ENCODE assay signal across 13 cellular contexts in the genomic region with DNA sequence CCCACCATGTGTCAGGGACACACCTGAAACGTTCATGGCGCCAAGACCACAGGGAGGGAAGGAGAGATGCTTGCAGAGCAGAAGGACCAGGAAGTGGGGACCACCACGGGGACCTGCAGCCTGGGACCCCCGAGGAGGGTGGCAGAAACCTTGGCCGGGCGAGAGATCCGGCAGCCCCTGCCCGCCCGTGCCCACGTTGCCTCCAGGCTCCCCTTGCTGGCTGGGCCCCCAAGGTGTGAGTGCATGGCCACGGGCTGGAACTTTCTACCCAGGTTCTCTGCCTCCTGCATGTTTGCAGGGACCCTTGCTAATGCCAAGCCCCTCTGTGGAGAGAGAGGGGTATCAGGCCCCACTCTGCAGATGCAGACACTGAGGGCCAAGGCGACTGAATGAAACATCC. TPM values are rescaled to one million over a fixed set of nuclear protein-coding genes. Genes with fewer than 3 reads are reported as not detected.
DNase-seq lines count a peak whose midpoint lies in the region; ATAC-seq and TF ChIP-seq lines count a peak whose summit lies in the region.
"Had no signal": no experiment of that assay in that cellular context is flagged by ENCODE, and none has a peak within 500 bp of the region (broad histone marks: within the 10 kb centered on the region; RNA-seq: fewer than 3 reads in every experiment).

No MANE protein-coding gene starts in this region.

- no peak overlapping the region for H2BK5ac ChIP-seq in mesenchymal stem cell (ENCODE audit: low read depth, low read length, poor library complexity, severe bottlenecking)

- H4K91ac ChIP-seq in mesenchymal stem cell (ENCODE audit: low read length): no peak overlapping the region

- H3K4me1 ChIP-seq in cardiac muscle cell (ENCODE audit: low read depth): peaks cover 28% of the 10 kb centered on the region
- H3K4me1 ChIP-seq in breast epithelium: no peaks in the 10 kb centered on the region
- peaks cover 25% of the 10 kb centered on the region for H3K4me1 ChIP-seq in mesenchymal stem cell (ENCODE audit: control insufficient read depth, insufficient read depth, low read depth, low read length)
- H3K4me1 ChIP-seq in tibial artery: peaks cover 0 to 21% (median 10%) of the 10 kb centered on the region in 4 donors

- H3K79me1 ChIP-seq in mesenchymal stem cell (replicated peaks; ENCODE audit: low read length, poor library complexity, severe bottlenecking): peaks cover 5% of the 10 kb centered on the region

- no peak overlapping the region for H2BK12ac ChIP-seq in mesenchymal stem cell (ENCODE audit: low read length in 2 of 2)

- no peak overlapping the region for H2BK15ac ChIP-seq in mesenchymal stem cell (ENCODE audit: low read depth, poor library complexity, severe bottlenecking)

- no peak for TF ChIP-seq CTCF in cardiac muscle cell (IDR thresholded peaks at IDR 0.05; ENCODE audit: low read depth, low read length)
- no peak for TF ChIP-seq CTCF in breast epithelium (IDR thresholded peaks at IDR 0.05)
- no peak for TF ChIP-seq CTCF in tibial artery (IDR thresholded peaks at IDR 0.05)

- H3K27ac ChIP-seq in cardiac muscle cell (peak overlapping the region; percentile 94), breast epithelium (peak overlapping the region; percentile 48 to 68), mesenchymal stem cell (ENCODE audit: low read length, poor library complexity, severe bottlenecking) (no peak overlapping the region), tibial artery (no peak overlapping the region)
- H3K27ac ChIP-seq: BLaER1 treated with 17β-estradiol and CSF1 and Interleukin-3, amounts not matched to agents 10 nM and 100 nM; KMS-11 had no signal

- peak overlapping the region; percentile 65 for H3K9ac ChIP-seq in mesenchymal stem cell (ENCODE audit: low read length)
- H3K9ac ChIP-seq: BLaER1 treated with 17β-estradiol and CSF1 and Interleukin-3, amounts not matched to agents 10 nM and 100 nM; KMS-11 had no signal

- H3K9me3 ChIP-seq in cardiac muscle cell (ENCODE audit: low read depth): no peaks in the 10 kb centered on the region
- no peaks in the 10 kb centered on the region for H3K9me3 ChIP-seq in breast epithelium
- H3K9me3 ChIP-seq in mesenchymal stem cell (ENCODE audit: control insufficient read depth, low read length): no peaks in the 10 kb centered on the region
- H3K9me3 ChIP-seq in tibial artery: no peaks in the 10 kb centered on the region
- H3K9me3 ChIP-seq: BLaER1 treated with 17β-estradiol and CSF1 and Interleukin-3, amounts not matched to agents 10 nM and 100 nM had no signal

- no peak overlapping the region for H3K4me3 ChIP-seq in cardiac muscle cell
- peak overlapping the region in 2 of 3 donors; percentile 32 to 48 for H3K4me3 ChIP-seq in breast epithelium
- H3K4me3 ChIP-seq in mesenchymal stem cell (ENCODE audit: insufficient read depth in 1 of 2, low read depth in 1 of 2, low read length in 2 of 2): no peak overlapping the region
- peak overlapping the region; percentile 20 to 22 for H3K4me3 ChIP-seq in tibial artery
- H3K4me3 ChIP-seq: BLaER1 treated with 17β-estradiol and CSF1 and Interleukin-3, amounts not matched to agents 10 nM and 100 nM had no signal

- ATAC-seq in Right ventricle myocardium inferior (no peak), GM19397 (IDR thresholded peaks at IDR 0.05; ENCODE audit: unreplicated experiment) (no peak), GM21619 (IDR thresholded peaks at IDR 0.05; ENCODE audit: unreplicated experiment) (no peak)

- H3K27me3 ChIP-seq in cardiac muscle cell (no peaks in the 10 kb centered on the region), breast epithelium (no peaks in the 10 kb centered on the region), mesenchymal stem cell (ENCODE audit: control insufficient read depth in 1 of 2, insufficient read depth in 1 of 2, low read length in 2 of 2) (peaks cover 0 to 5% of the 10 kb centered on the region in 2 experiments), tibial artery (no peaks in the 10 kb centered on the region)
- H3K27me3 ChIP-seq: BLaER1 treated with 17β-estradiol and CSF1 and Interleukin-3, amounts not matched to agents 10 nM and 100 nM had no signal

- 81% methylated on average over 8 of the region's 12 CpGs for WGBS in mesenchymal stem cell

- intact Hi-C loops in Right ventricle myocardium inferior (cut with DNase I): no loop called here
- intact Hi-C loops in breast epithelium (cut with DNase I; ENCODE audit: low total_unique reads): no loop called here
- intact Hi-C loops in tibial artery (cut with DNase I; ENCODE audit: low total_unique reads): loop anchor here (10.0 kb wide), 2 partner anchors 48 to 188 kb away; no protein-coding TSS in a partner anchor

- no peak overlapping the region for H3K4ac ChIP-seq in mesenchymal stem cell (ENCODE audit: low read depth in 1 of 2, low read length in 2 of 2)

- DNase-seq in cardiac muscle cell (ENCODE audit: low read depth in 1 of 2, low spot score in 1 of 2) (no peak), Right ventricle myocardium inferior (ENCODE audit: missing footprints) (no peak), breast epithelium (ENCODE audit: low spot score in 2 of 2) (peak in 1 of 2 donors; percentile 15), mesenchymal stem cell (no peak), tibial artery (peak in 1 of 2 donors; percentile 66), NCI-H2196 (lab: John Stamatoyannopoulos, UW; ENCODE audit: unreplicated experiment) (no peak)
- DNase-seq: kidney glomerular epithelial cell, NCI-H2081 treated with DMSO at 0.1 percent for 48 hours had no signal

- H2BK120ac ChIP-seq in mesenchymal stem cell (ENCODE audit: low read depth, low read length): no peak overlapping the region

- H2AK5ac ChIP-seq in mesenchymal stem cell (ENCODE audit: low read length, severe bottlenecking): no peak overlapping the region

- H4K8ac ChIP-seq in mesenchymal stem cell (ENCODE audit: low read length): peak overlapping the region; percentile 59

- no peaks in the 10 kb centered on the region for H3K36me3 ChIP-seq in cardiac muscle cell
- H3K36me3 ChIP-seq in breast epithelium: no peaks in the 10 kb centered on the region
- H3K36me3 ChIP-seq in mesenchymal stem cell (ENCODE audit: control insufficient read depth in 1 of 2, insufficient read depth in 2 of 2, low read depth in 1 of 2, low read length in 2 of 2): peaks cover 0 to 35% of the 10 kb centered on the region in 2 experiments
- H3K36me3 ChIP-seq in tibial artery: no peaks in the 10 kb centered on the region
- H3K36me3 ChIP-seq: BLaER1 treated with 17β-estradiol and CSF1 and Interleukin-3, amounts not matched to agents 10 nM and 100 nM; WERI-Rb-1 had no signal

- no peak overlapping the region for H2AFZ ChIP-seq in mesenchymal stem cell (ENCODE audit: low read depth, low read length)

- no peak overlapping the region for H3K23ac ChIP-seq in mesenchymal stem cell (ENCODE audit: low read length in 2 of 2)

- H3K14ac ChIP-seq in mesenchymal stem cell (ENCODE audit: low read length in 2 of 2): no peak overlapping the region

- H3K4me2 ChIP-seq in mesenchymal stem cell (ENCODE audit: low read length, poor library complexity, severe bottlenecking): no peak overlapping the region
- H3K4me2 ChIP-seq: BLaER1 treated with 17β-estradiol and CSF1 and Interleukin-3, amounts not matched to agents 10 nM and 100 nM; KMS-11 had no signal

- no peak overlapping the region for H3K18ac ChIP-seq in mesenchymal stem cell (ENCODE audit: low read depth in 1 of 2, low read length in 2 of 2)

- TF ChIP-seq POLR2A in breast epithelium (IDR thresholded peaks at IDR 0.05): no peak

RNA-seq across cellular contexts. Expression of gene USP22, which starts 50.4 kb away (rescaled TPM):
- total RNA-seq in cardiac muscle cell: 256 and 280 TPM in 2 replicates
- polyA plus RNA-seq in cardiac muscle cell: 153 and 182 TPM in 2 replicates
- total RNA-seq in Right ventricle myocardium inferior: 146 TPM
- total RNA-seq in breast epithelium: 100 to 1,000 TPM; 115 to 156 (median 139) TPM
- 105 TPM for polyA plus RNA-seq in mesenchymal stem cell (2013, experiment 1 of 2)
- 108 TPM for polyA plus RNA-seq in mesenchymal stem cell (2013, experiment 2 of 2)

Comparison
In these comparisons a context has a peak if more than half of its experiments do, and no peak if none do; other contexts are left out.
1. H3K27ac ChIP-seq: peak in cardiac muscle cell (single experiment) and breast epithelium (2 of 2); none in mesenchymal stem cell (single experiment) and tibial artery (0 of 2).
2. H3K4me3 ChIP-seq: peak in breast epithelium (2 of 3) and tibial artery (2 of 2); none in cardiac muscle cell (single experiment) and mesenchymal stem cell (0 of 2).